ENCODE assay signal across 20 cellular contexts in the genomic region with DNA sequence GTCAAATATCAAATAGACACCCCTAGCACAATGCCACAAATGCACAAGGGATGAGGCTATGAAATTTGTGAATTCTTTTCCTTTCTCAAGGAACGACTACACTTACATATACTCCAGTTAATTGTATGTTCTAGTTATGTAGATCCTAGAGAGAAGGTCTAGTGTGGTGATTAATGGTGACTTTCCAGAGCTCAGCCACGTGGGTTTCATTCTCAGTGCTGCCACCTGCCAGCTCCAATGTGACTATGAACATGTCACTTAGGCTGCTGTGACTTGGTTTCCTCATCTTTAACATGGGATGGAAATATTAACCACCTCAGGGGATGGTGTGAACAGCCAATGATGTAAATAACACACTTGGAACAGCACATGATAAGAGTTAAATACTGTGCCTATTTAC.
DNase-seq lines count a peak whose midpoint lies in the region; ATAC-seq and TF ChIP-seq lines count a peak whose summit lies in the region.
"Had no signal": no experiment of that assay in that cellular context is flagged by ENCODE, and none has a peak within 500 bp of the region (broad histone marks: within the 10 kb centered on the region; RNA-seq: fewer than 3 reads in every experiment).

No MANE protein-coding gene starts in this region.

- H3K27me3 Mint-ChIP-seq in activated CD8-positive, alpha-beta T cell treated with anti-CD3 and anti-CD28 coated beads for 36 hours: no peaks in the 10 kb centered on the region
- H3K27me3 Mint-ChIP-seq in activated CD8-positive, alpha-beta T cell treated with anti-CD3 and anti-CD28 coated beads, Interleukin-2, amount 10 ng/mL, durations not matched to agents 7 days and 5 days (ENCODE audit: low read depth): no peaks in the 10 kb centered on the region
- no peaks in the 10 kb centered on the region for H3K27me3 Mint-ChIP-seq in chondrocyte (ENCODE audit: low read depth)
- H3K27me3 Mint-ChIP-seq: activated B cell treated with CpG ODN at 0.5 μM for 24 hours; activated naive CD4-positive, alpha-beta T cell treated with anti-CD3 and anti-CD28 coated beads, Interleukin-2, amount 50 U/mL, for 24 hours had no signal

- ATAC-seq in activated CD8-positive, alpha-beta T cell treated with anti-CD3 and anti-CD28 coated beads for 36 hours: no peak
- no peak for ATAC-seq in activated CD8-positive, alpha-beta T cell treated with anti-CD3 and anti-CD28 coated beads, Interleukin-2, amount 10 ng/mL, durations not matched to agents 7 days and 5 days
- ATAC-seq in HG03460 (IDR thresholded peaks at IDR 0.05; ENCODE audit: unreplicated experiment) (no peak), HG03378 (IDR thresholded peaks at IDR 0.05; ENCODE audit: unreplicated experiment) (no peak)

- no peaks in the 10 kb centered on the region for H3K9me3 Mint-ChIP-seq in activated CD8-positive, alpha-beta T cell treated with anti-CD3 and anti-CD28 coated beads for 36 hours
- no peaks in the 10 kb centered on the region for H3K9me3 Mint-ChIP-seq in activated CD8-positive, alpha-beta T cell treated with anti-CD3 and anti-CD28 coated beads, Interleukin-2, amount 10 ng/mL, durations not matched to agents 7 days and 5 days (ENCODE audit: insufficient read depth)
- no peaks in the 10 kb centered on the region for H3K9me3 Mint-ChIP-seq in chondrocyte (ENCODE audit: low read depth)
- H3K9me3 Mint-ChIP-seq: activated B cell treated with CpG ODN at 0.5 μM for 24 hours; activated naive CD4-positive, alpha-beta T cell treated with anti-CD3 and anti-CD28 coated beads, Interleukin-2, amount 50 U/mL, for 24 hours had no signal

- peaks cover 7% of the 10 kb centered on the region for H3K4me1 Mint-ChIP-seq in activated CD8-positive, alpha-beta T cell treated with anti-CD3 and anti-CD28 coated beads for 36 hours (ENCODE audit: low read depth)
- peaks cover 11% of the 10 kb centered on the region for H3K4me1 Mint-ChIP-seq in activated CD8-positive, alpha-beta T cell treated with anti-CD3 and anti-CD28 coated beads, Interleukin-2, amount 10 ng/mL, durations not matched to agents 7 days and 5 days (ENCODE audit: low read depth)
- H3K4me1 Mint-ChIP-seq in chondrocyte (ENCODE audit: low read depth): peaks cover 3% of the 10 kb centered on the region
- H3K4me1 Mint-ChIP-seq: activated B cell treated with CpG ODN at 0.5 μM for 24 hours had no signal

- H3K36me3 Mint-ChIP-seq in activated CD8-positive, alpha-beta T cell treated with anti-CD3 and anti-CD28 coated beads for 36 hours (ENCODE audit: low read depth): peaks cover 2% of the 10 kb centered on the region
- H3K36me3 Mint-ChIP-seq in activated CD8-positive, alpha-beta T cell treated with anti-CD3 and anti-CD28 coated beads, Interleukin-2, amount 10 ng/mL, durations not matched to agents 7 days and 5 days (ENCODE audit: low read depth): no peaks in the 10 kb centered on the region
- H3K36me3 Mint-ChIP-seq in chondrocyte (ENCODE audit: low read depth): peaks cover 12% of the 10 kb centered on the region

- CTCF ChIA-PET in activated CD8-positive, alpha-beta T cell treated with anti-CD3 and anti-CD28 coated beads for 36 hours (lab: Charles Lee): interaction anchor here (0.9 to 1.2 kb wide), 2 partner anchors 12 to 137 kb away, joined by 3 read pairs; no protein-coding TSS in a partner anchor
- CTCF ChIA-PET in activated CD8-positive, alpha-beta T cell treated with anti-CD3 and anti-CD28 coated beads, Interleukin-2, amount 10 ng/mL, durations not matched to agents 7 days and 5 days (lab: Charles Lee): interaction anchor here (0.8 to 1.6 kb wide), 2 partner anchors 18 to 139 kb away, joined by 3 to 4 read pairs; partner anchors contain the start of gene APP

- intact Hi-C loops in activated CD8-positive, alpha-beta T cell treated with anti-CD3 and anti-CD28 coated beads for 36 hours (cut with micrococcal nuclease): no loop called here

- no peak overlapping the region for H3K27ac Mint-ChIP-seq in activated CD8-positive, alpha-beta T cell treated with anti-CD3 and anti-CD28 coated beads for 36 hours
- H3K27ac Mint-ChIP-seq in activated CD8-positive, alpha-beta T cell treated with anti-CD3 and anti-CD28 coated beads, Interleukin-2, amount 10 ng/mL, durations not matched to agents 7 days and 5 days: no peak overlapping the region
- no peak overlapping the region for H3K27ac Mint-ChIP-seq in chondrocyte (ENCODE audit: unreplicated experiment)
- H3K27ac Mint-ChIP-seq: activated B cell treated with CpG ODN at 0.5 μM for 24 hours; activated naive CD4-positive, alpha-beta T cell treated with anti-CD3 and anti-CD28 coated beads, Interleukin-2, amount 50 U/mL, for 24 hours had no signal

- POLR2A ChIA-PET in activated CD8-positive, alpha-beta T cell treated with anti-CD3 and anti-CD28 coated beads for 36 hours (lab: Charles Lee): interaction anchor here (0.6 to 0.9 kb wide), 2 partner anchors 36 to 136 kb away, joined by 3 to 4 read pairs; no protein-coding TSS in a partner anchor
- POLR2A ChIA-PET in activated CD8-positive, alpha-beta T cell treated with anti-CD3 and anti-CD28 coated beads, Interleukin-2, amount 10 ng/mL, durations not matched to agents 7 days and 5 days (lab: Charles Lee): no interaction called here

- peak; percentile 10 for DNase-seq in activated CD8-positive, alpha-beta T cell treated with anti-CD3 and anti-CD28 coated beads for 36 hours
- DNase-seq in activated CD8-positive, alpha-beta T cell treated with anti-CD3 and anti-CD28 coated beads, Interleukin-2, amount 10 ng/mL, durations not matched to agents 7 days and 5 days: no peak
- no peak for DNase-seq in LNCaP clone FGC (ENCODE audit: low read depth)
- no peak for DNase-seq in chondrocyte (ENCODE audit: low spot score)
- DNase-seq in retinal pigment epithelial cell (ENCODE audit: low read depth): no peak
- DNase-seq in SKM-1 treated with dmso at 0.1 percent for 144 hours (lab: John Stamatoyannopoulos, UW; ENCODE audit: unreplicated experiment): no peak
- DNase-seq: ACHN; activated B cell treated with CpG ODN at 0.5 μM for 24 hours; COR-L47; effector CD4-positive, alpha-beta T cell; GF-D8; MG63; NCI-H2081; NCI-H524 treated with DMSO at 0.1 percent for 48 hours; stimulated activated naive CD4-positive, alpha-beta T cell treated with Interleukin-2 at 50 U/mL for 16 hours; T-helper 1 cell; upper lobe of left lung had no signal

- H3K4me3 ChIP-seq in LNCaP clone FGC (ENCODE audit: low read depth, low read length) (no peak overlapping the region), retinal pigment epithelial cell (ENCODE audit: low read length) (no peak overlapping the region)
- H3K4me3 ChIP-seq: MG63, upper lobe of left lung had no signal

- no peak overlapping the region for H3K4me3 Mint-ChIP-seq in activated CD8-positive, alpha-beta T cell treated with anti-CD3 and anti-CD28 coated beads for 36 hours
- H3K4me3 Mint-ChIP-seq in activated CD8-positive, alpha-beta T cell treated with anti-CD3 and anti-CD28 coated beads, Interleukin-2, amount 10 ng/mL, durations not matched to agents 7 days and 5 days: no peak overlapping the region
- H3K4me3 Mint-ChIP-seq in chondrocyte (ENCODE audit: unreplicated experiment): no peak overlapping the region
- H3K4me3 Mint-ChIP-seq: activated B cell treated with CpG ODN at 0.5 μM for 24 hours; activated naive CD4-positive, alpha-beta T cell treated with anti-CD3 and anti-CD28 coated beads, Interleukin-2, amount 50 U/mL, for 24 hours had no signal

- no peak for TF ChIP-seq CTCF in activated CD8-positive, alpha-beta T cell treated with anti-CD3 and anti-CD28 coated beads for 36 hours (IDR thresholded peaks at IDR 0.05)
- peak; percentile 30; the same call in 1 of the 2 replicates for TF ChIP-seq CTCF in LNCaP clone FGC (IDR thresholded peaks at IDR 0.05; ENCODE audit: control insufficient read depth, extremely low read depth, insufficient read depth)
- TF ChIP-seq CTCF in chondrocyte (IDR thresholded peaks at IDR 0.05): peak; percentile 52
- peak; percentile 15 for TF ChIP-seq CTCF in retinal pigment epithelial cell (conservative IDR thresholded peaks at IDR 0.05; ENCODE audit: low read depth, low read length)
